Comparison of ENCODE assay signal across 9 cellular contexts in the genomic region with DNA sequence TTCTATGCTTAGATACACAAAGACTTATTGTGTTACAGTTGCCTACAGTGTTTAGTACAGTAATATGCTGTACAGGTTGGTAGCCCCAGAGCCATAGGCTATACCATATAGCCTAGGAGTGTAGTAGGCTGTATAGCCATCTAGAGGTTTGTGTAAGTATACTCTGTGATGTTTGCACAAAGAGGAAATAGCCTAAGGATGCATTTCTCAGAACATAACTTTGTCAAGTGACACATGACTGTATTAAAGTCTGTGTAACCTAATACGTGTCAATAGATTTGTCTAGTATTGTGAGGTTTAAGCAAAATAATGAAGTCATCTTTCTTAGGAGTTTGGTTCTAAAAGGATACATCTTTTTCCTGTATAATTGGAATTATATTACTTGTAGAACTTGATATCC. TPM values are rescaled to one million over a fixed set of nuclear protein-coding genes. Genes with fewer than 3 reads are reported as not detected.
A peak's percentile ranks its signal among the peaks of the same experiment; 100 is the strongest.
DNase-seq lines count a peak whose midpoint lies in the region; ATAC-seq lines count a peak whose summit lies in the region.
"Had no signal": no experiment of that assay in that cellular context is flagged by ENCODE, and none has a peak within 500 bp of the region (broad histone marks: within the 10 kb centered on the region; RNA-seq: fewer than 3 reads in every experiment).

No MANE protein-coding gene starts in this region.

- no peak for DNase-seq in epithelial cell of prostate (ENCODE audit: low read depth, low spot score)
- DNase-seq in naive thymus-derived CD8-positive, alpha-beta T cell, result no peak
- no peak for DNase-seq in NCI-H128 (lab: John Stamatoyannopoulos, UW; ENCODE audit: unreplicated experiment)
- DNase-seq in DMS 273 treated with DMSO at 0.1 percent for 48 hours (lab: John Stamatoyannopoulos, UW), result no peak
- DNase-seq in NCI-H146 treated with DMSO at 0.1 percent for 48 hours (lab: John Stamatoyannopoulos, UW; ENCODE audit: unreplicated experiment), result no peak
- DNase-seq: stimulated activated naive CD4-positive, alpha-beta T cell treated with Interleukin-2 at 50 U/mL for 16 hours had no signal

- H3K27me3 Mint-ChIP-seq in naive thymus-derived CD8-positive, alpha-beta T cell, result peaks cover 18 to 34% (median 25%) of the 10 kb centered on the region in 5 donors

- no peaks in the 10 kb centered on the region for H3K36me3 Mint-ChIP-seq in naive thymus-derived CD8-positive, alpha-beta T cell

- peak overlapping the region; percentile 13 for H3K27ac ChIP-seq in epithelial cell of prostate

- H3K4me3 Mint-ChIP-seq in naive thymus-derived CD8-positive, alpha-beta T cell, result no peak overlapping the region

- POLR2A ChIA-PET in naive thymus-derived CD8-positive, alpha-beta T cell (lab: Charles Lee), result no interaction called here

- H3K4me1 Mint-ChIP-seq in naive thymus-derived CD8-positive, alpha-beta T cell, result peaks cover 0 to 6% (median 4%) of the 10 kb centered on the region in 4 donors

- no peak overlapping the region for H3K27ac Mint-ChIP-seq in naive thymus-derived CD8-positive, alpha-beta T cell

- peak; percentile 91 for ATAC-seq in GM18519 (IDR thresholded peaks at IDR 0.05; ENCODE audit: low FRiP score, unreplicated experiment)
- peak; percentile 84 for ATAC-seq in GM21786 (IDR thresholded peaks at IDR 0.05; ENCODE audit: unreplicated experiment)
- ATAC-seq in HG03571 (IDR thresholded peaks at IDR 0.05; ENCODE audit: unreplicated experiment), result peak; percentile 55
- ATAC-seq in naive thymus-derived CD8-positive, alpha-beta T cell, result no peak

- H3K9me3 Mint-ChIP-seq in naive thymus-derived CD8-positive, alpha-beta T cell, result no peaks in the 10 kb centered on the region

RNA-seq across cellular contexts. Expression of a gene that starts 5.5 kb away (rescaled TPM):
- total RNA-seq in naive thymus-derived CD8-positive, alpha-beta T cell, result under 1 TPM; 0.03 to 0.08 TPM
- polyA plus RNA-seq in naive thymus-derived CD8-positive, alpha-beta T cell, result not detected

Comparison
In these comparisons a context has a peak if more than half of its experiments do, and no peak if none do; other contexts are left out.
1. ATAC-seq: peak in GM18519 (single experiment), GM21786 (single experiment) and HG03571 (single experiment); none in naive thymus-derived CD8-positive, alpha-beta T cell (0 of 2).